Comparison of ENCODE assay signal across 8 cellular contexts in the genomic region with DNA sequence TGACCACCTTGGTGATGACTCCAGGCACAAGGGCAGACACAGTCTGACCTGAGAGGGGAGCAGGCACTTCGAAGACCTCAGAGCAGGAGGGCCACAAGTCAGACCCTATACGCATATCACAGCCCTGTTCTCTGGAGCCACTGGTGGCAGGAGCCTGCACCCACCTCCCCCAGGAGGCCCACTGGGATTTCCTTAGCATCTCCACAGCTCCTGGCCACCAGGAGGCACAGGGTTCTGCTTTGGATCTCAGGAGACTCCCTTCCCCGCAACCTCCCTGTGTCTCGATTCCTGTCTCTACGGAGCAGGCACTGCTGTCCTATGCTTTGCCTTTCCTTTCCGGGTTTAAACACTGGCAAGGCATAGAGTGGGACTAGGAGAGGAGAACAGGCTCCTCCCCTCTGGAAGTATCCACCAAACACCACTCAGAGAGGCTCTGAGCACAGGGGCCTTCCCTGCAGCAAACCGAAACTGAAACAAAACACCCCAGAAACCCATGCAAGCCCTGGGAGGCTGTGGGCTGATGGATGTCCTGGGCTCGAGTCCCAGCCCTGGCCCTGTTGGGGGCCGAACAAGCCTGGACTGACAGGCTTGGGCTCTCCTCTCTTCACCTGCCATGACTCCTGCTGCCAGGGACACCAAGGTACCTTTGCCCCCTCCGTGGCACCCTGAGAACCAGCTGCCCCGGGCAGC.
A peak's percentile ranks its signal among the peaks of the same experiment; 100 is the strongest.
DNase-seq lines count a peak whose midpoint lies in the region; ATAC-seq and TF ChIP-seq lines count a peak whose summit lies in the region.

No MANE protein-coding gene starts in this region.

- peak overlapping the region; percentile 23; the same call in 1 of the 2 replicates for H3K4me3 ChIP-seq in HUES6 (ENCODE audit: low read depth, low read length)
- H3K4me3 ChIP-seq in choroid plexus epithelial cell (ENCODE audit: low read depth, low read length): peak overlapping the region; percentile 75
- peak overlapping the region; percentile 62 to 82 (median 70) for H3K4me3 ChIP-seq in liver (ENCODE audit: low read depth in 1 of 3, low read length in 3 of 3)

- peak; percentile 43 to 44 for TF ChIP-seq RAD21 in liver (IDR thresholded peaks at IDR 0.05)

- ATAC-seq in GM19463 (IDR thresholded peaks at IDR 0.05; ENCODE audit: unreplicated experiment): peak; percentile 94

- TF ChIP-seq CTCF in choroid plexus epithelial cell (conservative IDR thresholded peaks at IDR 0.05; ENCODE audit: low read depth, low read length) (peak; percentile 43), liver (IDR thresholded peaks at IDR 0.05; ENCODE audit: low read depth, low read length, missing input control) (no peak)

- H3K36me3 ChIP-seq in HUES6 (ENCODE audit: control insufficient read depth, insufficient read depth, low read length) (peaks cover 22% of the 10 kb centered on the region), liver (ENCODE audit: control insufficient read depth in 4 of 4, insufficient read depth in 3 of 4, low read depth in 1 of 4, low read length in 3 of 4) (peaks cover 0 to 4% (median 3%) of the 10 kb centered on the region in 4 donors)

- DNase-seq in DMS153 treated with DMSO at 0.1 percent for 48 hours (lab: John Stamatoyannopoulos, UW; ENCODE audit: unreplicated experiment) (peak; percentile 46), choroid plexus epithelial cell (ENCODE audit: low read depth) (peak; percentile 96), mesenteric fat pad (ENCODE audit: low spot score) (no peak)
- peak; percentile 34 to 38 for DNase-seq in activated CD4-positive, alpha-beta T cell treated with anti-CD3 and anti-CD28 coated beads for 24 hours (ENCODE audit: low read depth in 2 of 2)
- DNase-seq in stimulated activated CD4-positive, alpha-beta T cell treated with anti-CD3 and anti-CD28 coated beads, TNF-alpha, amount 100 ng/mL, for 24 hours (ENCODE audit: low read depth in 3 of 3): peak; percentile 22 to 52 (median 26)

- H3K27ac ChIP-seq in HUES6 (ENCODE audit: low read depth, low read length) (no peak overlapping the region), liver (ENCODE audit: low read depth in 1 of 2, low read length in 2 of 2) (peak overlapping the region; percentile 84 to 88)

- H3K4me1 ChIP-seq in HUES6 (ENCODE audit: control insufficient read depth, insufficient read depth, low read length) (peaks cover 20% of the 10 kb centered on the region), liver (ENCODE audit: control insufficient read depth in 4 of 4, insufficient read depth in 4 of 4, low read length in 3 of 4) (peaks cover 17 to 57% (median 41%) of the 10 kb centered on the region in 4 donors)

- no peak overlapping the region for H3K9ac ChIP-seq in HUES6 (ENCODE audit: low read length)
- peak overlapping the region; percentile 39 to 57 for H3K9ac ChIP-seq in liver (ENCODE audit: low read depth in 1 of 2, low read length in 2 of 2)

- no peaks in the 10 kb centered on the region for H3K27me3 ChIP-seq in HUES6 (ENCODE audit: control insufficient read depth, insufficient read depth, low read length)
- H3K27me3 ChIP-seq in liver (ENCODE audit: control insufficient read depth in 4 of 4, insufficient read depth in 4 of 4, low read length in 3 of 4): no peaks in the 10 kb centered on the region

- WGBS in liver: 24% methylated on average over 11 of the region's 11 CpGs

- peaks cover 7% of the 10 kb centered on the region for H3K9me3 ChIP-seq in HUES6 (ENCODE audit: control insufficient read depth, insufficient read depth, low read depth, low read length)
- H3K9me3 ChIP-seq in liver (ENCODE audit: control insufficient read depth in 4 of 4, low read length in 3 of 4): no peaks in the 10 kb centered on the region

TF ChIP-seq in liver, 16 proteins besides CTCF, POLR2A, EP300 and RAD21:
- peak; percentile 76 for TF ChIP-seq YY1 (IDR thresholded peaks at IDR 0.05)
- TF ChIP-seq, protein P1, sequence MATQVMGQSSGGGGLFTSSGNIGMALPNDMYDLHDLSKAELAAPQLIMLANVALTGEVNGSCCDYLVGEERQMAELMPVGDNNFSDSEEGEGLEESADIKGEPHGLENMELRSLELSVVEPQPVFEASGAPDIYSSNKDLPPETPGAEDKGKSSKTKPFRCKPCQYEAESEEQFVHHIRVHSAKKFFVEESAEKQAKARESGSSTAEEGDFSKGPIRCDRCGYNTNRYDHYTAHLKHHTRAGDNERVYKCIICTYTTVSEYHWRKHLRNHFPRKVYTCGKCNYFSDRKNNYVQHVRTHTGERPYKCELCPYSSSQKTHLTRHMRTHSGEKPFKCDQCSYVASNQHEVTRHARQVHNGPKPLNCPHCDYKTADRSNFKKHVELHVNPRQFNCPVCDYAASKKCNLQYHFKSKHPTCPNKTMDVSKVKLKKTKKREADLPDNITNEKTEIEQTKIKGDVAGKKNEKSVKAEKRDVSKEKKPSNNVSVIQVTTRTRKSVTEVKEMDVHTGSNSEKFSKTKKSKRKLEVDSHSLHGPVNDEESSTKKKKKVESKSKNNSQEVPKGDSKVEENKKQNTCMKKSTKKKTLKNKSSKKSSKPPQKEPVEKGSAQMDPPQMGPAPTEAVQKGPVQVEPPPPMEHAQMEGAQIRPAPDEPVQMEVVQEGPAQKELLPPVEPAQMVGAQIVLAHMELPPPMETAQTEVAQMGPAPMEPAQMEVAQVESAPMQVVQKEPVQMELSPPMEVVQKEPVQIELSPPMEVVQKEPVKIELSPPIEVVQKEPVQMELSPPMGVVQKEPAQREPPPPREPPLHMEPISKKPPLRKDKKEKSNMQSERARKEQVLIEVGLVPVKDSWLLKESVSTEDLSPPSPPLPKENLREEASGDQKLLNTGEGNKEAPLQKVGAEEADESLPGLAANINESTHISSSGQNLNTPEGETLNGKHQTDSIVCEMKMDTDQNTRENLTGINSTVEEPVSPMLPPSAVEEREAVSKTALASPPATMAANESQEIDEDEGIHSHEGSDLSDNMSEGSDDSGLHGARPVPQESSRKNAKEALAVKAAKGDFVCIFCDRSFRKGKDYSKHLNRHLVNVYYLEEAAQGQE (IDR thresholded peaks at IDR 0.05): peak; percentile 91
- TF ChIP-seq JUND (IDR thresholded peaks at IDR 0.05): no peak
- peak in 1 of 2 donors; percentile 48 for TF ChIP-seq HNF4A (conservative IDR thresholded peaks at IDR 0.05)
- peak; percentile 97 for TF ChIP-seq TAF1 (conservative IDR thresholded peaks at IDR 0.05)
- TF ChIP-seq SP1 (IDR thresholded peaks at IDR 0.05): peak; percentile 81
- no peak for TF ChIP-seq EGR1 (IDR thresholded peaks at IDR 0.05; ENCODE audit: low read depth in 2 of 2)
- TF ChIP-seq, protein P2, sequence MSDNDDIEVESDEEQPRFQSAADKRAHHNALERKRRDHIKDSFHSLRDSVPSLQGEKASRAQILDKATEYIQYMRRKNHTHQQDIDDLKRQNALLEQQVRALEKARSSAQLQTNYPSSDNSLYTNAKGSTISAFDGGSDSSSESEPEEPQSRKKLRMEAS (IDR thresholded peaks at IDR 0.05): peak; percentile 50
- no peak for TF ChIP-seq GABPA (IDR thresholded peaks at IDR 0.05 in 1 of 2, conservative IDR thresholded peaks at IDR 0.05 in 1 of 2)
- TF ChIP-seq HNF4G (IDR thresholded peaks at IDR 0.05): no peak
- TF ChIP-seq, protein P3, sequence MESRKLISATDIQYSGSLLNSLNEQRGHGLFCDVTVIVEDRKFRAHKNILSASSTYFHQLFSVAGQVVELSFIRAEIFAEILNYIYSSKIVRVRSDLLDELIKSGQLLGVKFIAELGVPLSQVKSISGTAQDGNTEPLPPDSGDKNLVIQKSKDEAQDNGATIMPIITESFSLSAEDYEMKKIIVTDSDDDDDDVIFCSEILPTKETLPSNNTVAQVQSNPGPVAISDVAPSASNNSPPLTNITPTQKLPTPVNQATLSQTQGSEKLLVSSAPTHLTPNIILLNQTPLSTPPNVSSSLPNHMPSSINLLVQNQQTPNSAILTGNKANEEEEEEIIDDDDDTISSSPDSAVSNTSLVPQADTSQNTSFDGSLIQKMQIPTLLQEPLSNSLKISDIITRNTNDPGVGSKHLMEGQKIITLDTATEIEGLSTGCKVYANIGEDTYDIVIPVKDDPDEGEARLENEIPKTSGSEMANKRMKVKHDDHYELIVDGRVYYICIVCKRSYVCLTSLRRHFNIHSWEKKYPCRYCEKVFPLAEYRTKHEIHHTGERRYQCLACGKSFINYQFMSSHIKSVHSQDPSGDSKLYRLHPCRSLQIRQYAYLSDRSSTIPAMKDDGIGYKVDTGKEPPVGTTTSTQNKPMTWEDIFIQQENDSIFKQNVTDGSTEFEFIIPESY (IDR thresholded peaks at IDR 0.05): peak; percentile 48
- TF ChIP-seq RXRA (IDR thresholded peaks at IDR 0.05): peak; percentile 76 to 87
- no peak for TF ChIP-seq FOXA1 (IDR thresholded peaks at IDR 0.05)
- TF ChIP-seq, protein P4, sequence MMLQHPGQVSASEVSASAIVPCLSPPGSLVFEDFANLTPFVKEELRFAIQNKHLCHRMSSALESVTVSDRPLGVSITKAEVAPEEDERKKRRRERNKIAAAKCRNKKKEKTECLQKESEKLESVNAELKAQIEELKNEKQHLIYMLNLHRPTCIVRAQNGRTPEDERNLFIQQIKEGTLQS (IDR thresholded peaks at IDR 0.05): peak; percentile 28
- peak; percentile 18 for TF ChIP-seq NR2F2 (IDR thresholded peaks at IDR 0.05)
- TF ChIP-seq FOXA2 (IDR thresholded peaks at IDR 0.05): no peak

Comparison
In these comparisons a context has a peak if more than half of its experiments do, and no peak if none do; other contexts are left out.
1. H3K4me3 ChIP-seq: peak in every context shown above with its lines; median percentile 75 in choroid plexus epithelial cell; 70 in liver; 23 in HUES6.